Comparison of ENCODE assay signal across 8 cellular contexts in the genomic region with DNA sequence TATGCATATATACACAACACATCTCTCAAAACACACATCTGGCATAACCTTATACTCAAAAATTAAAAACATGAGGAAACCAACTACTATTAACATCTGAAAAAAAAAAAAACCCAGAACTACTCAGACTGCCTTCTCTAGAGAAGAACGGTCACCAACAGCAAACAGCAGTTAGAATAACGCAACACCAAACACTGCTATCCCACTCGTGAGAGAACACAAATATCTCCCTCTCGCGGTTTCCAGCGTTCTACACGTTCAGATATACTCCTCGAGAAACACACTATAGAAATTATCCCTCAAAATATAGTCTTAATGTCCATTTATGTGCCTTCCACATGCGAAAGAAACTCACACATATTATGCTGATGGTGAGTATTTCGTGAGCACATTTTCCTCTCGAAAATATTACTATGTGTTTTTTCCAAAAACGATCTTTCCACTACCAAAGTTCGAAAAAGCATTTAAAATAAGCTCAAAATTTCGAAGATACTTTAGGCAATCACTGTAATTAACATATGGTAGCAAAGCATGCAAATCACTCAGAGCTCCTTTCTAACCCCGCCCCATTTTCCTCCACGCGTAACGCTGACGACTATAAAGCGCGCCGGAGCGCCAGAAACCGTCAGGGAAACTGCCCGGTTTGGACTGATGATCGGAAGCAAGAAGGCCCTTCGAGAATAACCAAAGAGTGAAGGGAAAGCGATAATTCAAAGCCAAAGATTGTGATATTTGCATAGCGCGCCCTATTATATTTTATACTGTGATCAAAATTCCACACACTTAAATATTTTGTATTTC.
DNase-seq lines count a peak whose midpoint lies in the region; ATAC-seq and TF ChIP-seq lines count a peak whose summit lies in the region.

No MANE protein-coding gene starts in this region.

- H3K36me3 ChIP-seq in prostate gland = no peaks in the 10 kb centered on the region

- TF ChIP-seq CTCF in GM13977 (IDR thresholded peaks at IDR 0.05; ENCODE audit: extremely low read depth, insufficient read depth, missing control alignments) = no peak
- TF ChIP-seq CTCF in prostate gland (IDR thresholded peaks at IDR 0.05) = peak in 3 of 4 experiments; percentile 14 to 50 (median 42)

- DNase-seq in GM13977 (ENCODE audit: low spot score) (peak; percentile 82), NCI-H146 (lab: John Stamatoyannopoulos, UW) (peak; percentile 89), T-helper 1 cell (peak; percentile 73 to 97 (median 84)), anterior cingulate cortex (lab: John Stamatoyannopoulos, UW) (peak; percentile 34 to 97 (median 89)), right cardiac atrium (peak; percentile 94 to 97 (median 96)), prostate gland (ENCODE audit: low spot score) (peak; percentile 92), ureter (ENCODE audit: low spot score) (peak; percentile 97)

- H3K27me3 ChIP-seq in right cardiac atrium (ENCODE audit: control insufficient read depth, insufficient read depth) (no peaks in the 10 kb centered on the region), prostate gland (replicated peaks; ENCODE audit: insufficient read depth) (no peaks in the 10 kb centered on the region)

- in situ Hi-C loops in GM13977 (cut with MboI; ENCODE audit: low pct_unique_long_range_greater_than_20kb, low sequenced_read_pairs, unreplicated experiment) = no loop called here

- ATAC-seq in HG02852 (IDR thresholded peaks at IDR 0.05; ENCODE audit: unreplicated experiment) = peak; percentile 84
- peak; percentile 98 for ATAC-seq in right cardiac atrium

- H3K27ac ChIP-seq in right cardiac atrium (ENCODE audit: low read length) (peak overlapping the region; percentile 95), prostate gland (peak overlapping the region; percentile 80 to 84)

- H3K9me3 ChIP-seq in right cardiac atrium (ENCODE audit: control insufficient read depth, low read length) = no peaks in the 10 kb centered on the region
- H3K9me3 ChIP-seq in prostate gland = no peaks in the 10 kb centered on the region

- H3K4me1 ChIP-seq in right cardiac atrium (ENCODE audit: control insufficient read depth, insufficient read depth, low read length) (peaks cover 3% of the 10 kb centered on the region), prostate gland (replicated peaks) (no peaks in the 10 kb centered on the region)

- WGBS in right cardiac atrium = under 1% methylated on average over 30 of the region's 30 CpGs
- WGBS in prostate gland = under 1% methylated on average over 30 of the region's 30 CpGs

- peak; percentile 95 for TF ChIP-seq POLR2A in prostate gland (IDR thresholded peaks at IDR 0.05)

- H3K4me3 ChIP-seq in right cardiac atrium (ENCODE audit: low read length) = peak overlapping the region; percentile 81
- peak overlapping the region; percentile 12 to 32 for H3K4me3 ChIP-seq in prostate gland

- intact Hi-C loops in right cardiac atrium (cut with DNase I) (loop anchor here in 2 of 4 donors (2.0 to 5.0 kb wide), 2 partner anchors 61 to 109 kb away; partner anchors contain the start of genes RAD51C (in 1 of the 2) and TEX14 (in 1 of the 2)), prostate gland (cut with DNase I) (loop anchor here (2.0 to 10.0 kb wide), 2 partner anchors 27 to 117 kb away; partner anchors contain the start of gene MTMR4)

Comparison
In these comparisons a context has a peak if more than half of its experiments do, and no peak if none do; other contexts are left out.
1. Peak in every context shown above with its lines: DNase-seq, ATAC-seq, H3K4me3 ChIP-seq and H3K27ac ChIP-seq.